Comparison of ENCODE assay signal across 16 cellular contexts in genomic region chr9:135242406-135242805, GRCh38.
"Had no signal": no experiment of that assay in that cellular context is flagged by ENCODE, and none has a peak within 500 bp of the region (broad histone marks: within the 10 kb centered on the region; RNA-seq: fewer than 3 reads in every experiment).

No MANE protein-coding gene starts in this region.

- H3K27ac ChIP-seq: ascending aorta, gastroesophageal sphincter, prostate gland, thyroid gland had no signal

- ATAC-seq: gastroesophageal sphincter; left lobe of liver; mucosa of descending colon; naive thymus-derived CD4-positive, alpha-beta T cell had no signal

- H3K27me3 ChIP-seq: ascending aorta, thyroid gland had no signal

- H3K4me1 Mint-ChIP-seq: activated B cell treated with CpG ODN at 0.5 μM for 24 hours had no signal

- H3K9me3 Mint-ChIP-seq: activated B cell treated with CpG ODN at 0.5 μM for 24 hours; activated T-helper 1 cell treated with anti-CD3 and anti-CD28 coated beads, Interleukin-12 subunit alpha, Interleukin-12 subunit beta, Interleukin-2, Interleukin-4 antibody, amounts not matched to agents 30 ng/mL and 10 ng/mL and 1 ng/mL, durations not matched to agents 14 hours and 24 hours and 36 hours had no signal

- H3K36me3 ChIP-seq: ascending aorta, gastroesophageal sphincter, prostate gland, thyroid gland had no signal

- H3K9me3 ChIP-seq: ascending aorta, gastroesophageal sphincter, mucosa of descending colon, prostate gland, thyroid gland had no signal

- DNase-seq: activated B cell treated with CpG ODN at 0.5 μM for 24 hours; activated CD4-positive, alpha-beta T cell treated with anti-CD3 and anti-CD28 coated beads, Interleukin-2, amount 50 U/mL, for 1 hour; activated CD8-positive, alpha-beta memory T cell treated with anti-CD3 and anti-CD28 coated beads for 24 hours; activated naive CD4-positive, alpha-beta T cell; naive thymus-derived CD4-positive, alpha-beta T cell; nucleus accumbens; stimulated activated CD4-positive, alpha-beta T cell treated with anti-CD3 and anti-CD28 coated beads, Interleukin-12 subunit alpha, Interleukin-12 subunit beta, amount 100 ng/mL, for 4 hours; stimulated activated CD4-positive, alpha-beta T cell treated with anti-CD3 and anti-CD28 coated beads, Interleukin-2, amount 100 ng/mL, for 24 hours; thyroid gland had no signal

- H3K27ac Mint-ChIP-seq: activated B cell treated with CpG ODN at 0.5 μM for 24 hours; activated T-helper 1 cell treated with anti-CD3 and anti-CD28 coated beads, Interleukin-12 subunit alpha, Interleukin-12 subunit beta, Interleukin-2, Interleukin-4 antibody, amounts not matched to agents 30 ng/mL and 10 ng/mL and 1 ng/mL, durations not matched to agents 14 hours and 24 hours and 36 hours; memory B cell; naive thymus-derived CD4-positive, alpha-beta T cell had no signal

- H3K36me3 Mint-ChIP-seq: memory B cell had no signal

- H3K4me3 ChIP-seq: ascending aorta, gastroesophageal sphincter, mucosa of descending colon, prostate gland, thyroid gland had no signal

- H3K4me1 ChIP-seq: ascending aorta, gastroesophageal sphincter, prostate gland, thyroid gland had no signal

- H3K4me3 Mint-ChIP-seq: activated B cell treated with CpG ODN at 0.5 μM for 24 hours; activated T-helper 1 cell treated with anti-CD3 and anti-CD28 coated beads, Interleukin-12 subunit alpha, Interleukin-12 subunit beta, Interleukin-2, Interleukin-4 antibody, amounts not matched to agents 30 ng/mL and 10 ng/mL and 1 ng/mL, durations not matched to agents 14 hours and 24 hours and 36 hours; memory B cell; naive thymus-derived CD4-positive, alpha-beta T cell had no signal
